Comparison of ENCODE assay signal across 8 cellular contexts in genomic region chr11:694563-695331, GRCh38. TPM values are rescaled to one million over a fixed set of nuclear protein-coding genes. Genes with fewer than 3 reads are reported as not detected.
DNase-seq lines count a peak whose midpoint lies in the region; ATAC-seq and TF ChIP-seq lines count a peak whose summit lies in the region.

Gene DEAF1 (minus strand): TSS chr11:695222. CDS start chr11:695047, 175 bp downstream.

- peaks cover 14 to 38% of the 10 kb centered on the region in 2 donors for H3K4me1 ChIP-seq in ascending aorta
- peaks cover 6% of the 10 kb centered on the region for H3K4me1 ChIP-seq in right cardiac atrium (ENCODE audit: control insufficient read depth, insufficient read depth, low read length)
- peaks cover 6 to 7% of the 10 kb centered on the region in 2 donors for H3K4me1 ChIP-seq in uterus

- intact Hi-C loops in T-helper 2 cell treated with Interferon-gamma antibody and Interleukin-4, amounts not matched to agents 100 ng/mL and 5 ng/mL, for 36 hours (cut with micrococcal nuclease) = loop anchor here (1.0 to 5.0 kb wide), 5 partner anchors 53 to 188 kb away; partner anchors contain the start of genes HRAS, LMNTD2, LRRC56 and RASSF7
- intact Hi-C loops in ascending aorta (cut with DNase I) (loop anchor here (1.0 kb wide), 3 partner anchors 12 to 118 kb away; partner anchors contain the start of genes EPS8L2 and PHRF1), right cardiac atrium (cut with DNase I) (no loop called here), uterus (cut with DNase I; ENCODE audit: low total_unique reads) (no loop called here)

- H3K4me3 ChIP-seq in ascending aorta (peak within 1 kb of the TSS; percentile 93 to 97), right cardiac atrium (ENCODE audit: low read length) (peak within 1 kb of the TSS; percentile 80), uterus (peak within 1 kb of the TSS; percentile 60 to 75)

- ATAC-seq in GM18499 (IDR thresholded peaks at IDR 0.05; ENCODE audit: insufficient read depth, unreplicated experiment) (peak; percentile 60), HG02938 (IDR thresholded peaks at IDR 0.05; ENCODE audit: unreplicated experiment) (peak; percentile 78), right cardiac atrium (peak; percentile 91 to 95)

- H3K27ac ChIP-seq in ascending aorta (peak within 1 kb of the TSS; percentile 100), right cardiac atrium (ENCODE audit: low read length) (peak within 1 kb of the TSS; percentile 99), uterus (peak within 1 kb of the TSS; percentile 100)

- H3K27me3 ChIP-seq in ascending aorta (no peaks in the 10 kb centered on the region), right cardiac atrium (ENCODE audit: control insufficient read depth, insufficient read depth) (no peaks in the 10 kb centered on the region), uterus (no peaks in the 10 kb centered on the region)

- 3% methylated on average over 108 of the region's 108 CpGs for WGBS in right cardiac atrium

- TF ChIP-seq CTCF in ascending aorta (IDR thresholded peaks at IDR 0.05) (no peak), uterus (IDR thresholded peaks at IDR 0.05) (no peak)

- peak; percentile 96 to 97 for DNase-seq in NCI-H187 (lab: John Stamatoyannopoulos, UW)
- peak; percentile 90 to 99 for DNase-seq in ascending aorta (ENCODE audit: low spot score in 2 of 2)
- DNase-seq in right cardiac atrium = peak; percentile 99 to 100 (median 100)
- peak; percentile 92 for DNase-seq in pulmonary artery endothelial cell (ENCODE audit: low read depth, low spot score)
- DNase-seq in uterus = peak; percentile 99 to 100

- H3K36me3 ChIP-seq in ascending aorta = peaks cover 0 to 7% of the 10 kb centered on the region in 2 donors
- no peaks in the 10 kb centered on the region for H3K36me3 ChIP-seq in uterus

- peak in 1 of 2 donors; percentile 24 for TF ChIP-seq POLR2A in uterus (IDR thresholded peaks at IDR 0.05)

- H3K9me3 ChIP-seq in ascending aorta = no peaks in the 10 kb centered on the region
- H3K9me3 ChIP-seq in right cardiac atrium (ENCODE audit: control insufficient read depth, low read length) = no peaks in the 10 kb centered on the region
- no peaks in the 10 kb centered on the region for H3K9me3 ChIP-seq in uterus

RNA-seq across cellular contexts. Expression of gene DEAF1, which starts in this region (rescaled TPM):
- 49.3 and 52.6 TPM in 2 replicates for total RNA-seq in T-helper 2 cell treated with Interferon-gamma antibody and Interleukin-4, amounts not matched to agents 100 ng/mL and 5 ng/mL, for 36 hours
- total RNA-seq in ascending aorta = 60.5 TPM
- 10 to 100 TPM; 18.2 to 25.2 (median 22.6) TPM for total RNA-seq in right cardiac atrium
- polyA plus RNA-seq in right cardiac atrium = 17.5 TPM
- total RNA-seq in pulmonary artery endothelial cell = 45.1 and 66.1 TPM in 2 replicates
- total RNA-seq in uterus = 10 to 100 TPM in 2 of 4 donors, 1 to 10 TPM in 2; 7.9 to 45.6 (median 20.4) TPM

Comparison
In these comparisons a context has a peak if more than half of its experiments do, and no peak if none do; other contexts are left out.
1. Peak in every context shown above with its lines: DNase-seq, ATAC-seq, H3K4me3 ChIP-seq and H3K27ac ChIP-seq.
2. intact Hi-C loops: an anchor here in T-helper 2 cell treated with Interferon-gamma antibody and Interleukin-4, amounts not matched to agents 100 ng/mL and 5 ng/mL, for 36 hours (1.0 to 5.0 kb wide) and ascending aorta (1.0 kb wide); none called in right cardiac atrium and uterus.